ENCODE assay signal across 12 cellular contexts in genomic region chr3:6680119-6680806, GRCh38.
DNase-seq lines count a peak whose midpoint lies in the region; ATAC-seq lines count a peak whose summit lies in the region.
"Had no signal": no experiment of that assay in that cellular context is flagged by ENCODE, and none has a peak within 500 bp of the region (broad histone marks: within the 10 kb centered on the region; RNA-seq: fewer than 3 reads in every experiment).

No MANE protein-coding gene starts in this region.

- H3K27me3 Mint-ChIP-seq in stimulated activated naive B cell treated with anti-CD40 and anti-IgM and Interleukin-4, amounts not matched to agents 10 μg/mL and 1 μg/mL and 100 μg/mL, for 72 hours = no peaks in the 10 kb centered on the region
- H3K27me3 Mint-ChIP-seq: activated naive CD8-positive, alpha-beta T cell treated with anti-CD3 and anti-CD28 coated beads, Interleukin-2, amount 10 ng/mL, durations not matched to agents 7 days and 5 days; IgD-negative memory B cell had no signal

- no peaks in the 10 kb centered on the region for H3K36me3 Mint-ChIP-seq in stimulated activated naive B cell treated with anti-CD40 and anti-IgM and Interleukin-4, amounts not matched to agents 10 μg/mL and 1 μg/mL and 100 μg/mL, for 72 hours
- H3K36me3 Mint-ChIP-seq: activated naive CD8-positive, alpha-beta T cell treated with anti-CD3 and anti-CD28 coated beads, Interleukin-2, amount 10 ng/mL, durations not matched to agents 7 days and 5 days; IgD-negative memory B cell had no signal

- no peak for DNase-seq in stimulated activated naive B cell treated with anti-CD40 and anti-IgM and Interleukin-4, amounts not matched to agents 10 μg/mL and 1 μg/mL and 100 μg/mL, for 72 hours
- DNase-seq in superior temporal gyrus (ENCODE audit: extremely low spot score) (no peak), NCI-H524 (lab: John Stamatoyannopoulos, UW) (no peak)
- DNase-seq: activated naive CD8-positive, alpha-beta T cell treated with anti-CD3 and anti-CD28 coated beads, Interleukin-2, amount 10 ng/mL, durations not matched to agents 7 days and 5 days; Caco-2; cortex of kidney; NCI-H2171 treated with DMSO at 0.1 percent for 48 hours had no signal

- H3K27ac Mint-ChIP-seq in stimulated activated naive B cell treated with anti-CD40 and anti-IgM and Interleukin-4, amounts not matched to agents 10 μg/mL and 1 μg/mL and 100 μg/mL, for 72 hours = no peak overlapping the region
- H3K27ac Mint-ChIP-seq: activated naive CD8-positive, alpha-beta T cell treated with anti-CD3 and anti-CD28 coated beads, Interleukin-2, amount 10 ng/mL, durations not matched to agents 7 days and 5 days; IgD-negative memory B cell had no signal

- ATAC-seq in GM19025 (IDR thresholded peaks at IDR 0.05; ENCODE audit: low read depth, unreplicated experiment) (peak; percentile 84), GM21723 (IDR thresholded peaks at IDR 0.05; ENCODE audit: unreplicated experiment) (peak; percentile 96), HG03135 (IDR thresholded peaks at IDR 0.05; ENCODE audit: unreplicated experiment) (peak; percentile 97), HG02870 (IDR thresholded peaks at IDR 0.05; ENCODE audit: unreplicated experiment) (no peak)
- ATAC-seq in stimulated activated naive B cell treated with anti-CD40 and anti-IgM and Interleukin-4, amounts not matched to agents 10 μg/mL and 1 μg/mL and 100 μg/mL, for 72 hours (replicated peaks) = no peak

- H3K4me1 Mint-ChIP-seq in stimulated activated naive B cell treated with anti-CD40 and anti-IgM and Interleukin-4, amounts not matched to agents 10 μg/mL and 1 μg/mL and 100 μg/mL, for 72 hours = no peaks in the 10 kb centered on the region
- H3K4me1 Mint-ChIP-seq: activated naive CD8-positive, alpha-beta T cell treated with anti-CD3 and anti-CD28 coated beads, Interleukin-2, amount 10 ng/mL, durations not matched to agents 7 days and 5 days; IgD-negative memory B cell had no signal

- H3K9me3 Mint-ChIP-seq in stimulated activated naive B cell treated with anti-CD40 and anti-IgM and Interleukin-4, amounts not matched to agents 10 μg/mL and 1 μg/mL and 100 μg/mL, for 72 hours = peaks cover 0 to 2% of the 10 kb centered on the region in 2 donors

- no peak overlapping the region for H3K4me3 Mint-ChIP-seq in stimulated activated naive B cell treated with anti-CD40 and anti-IgM and Interleukin-4, amounts not matched to agents 10 μg/mL and 1 μg/mL and 100 μg/mL, for 72 hours
- H3K4me3 Mint-ChIP-seq: activated naive CD8-positive, alpha-beta T cell treated with anti-CD3 and anti-CD28 coated beads, Interleukin-2, amount 10 ng/mL, durations not matched to agents 7 days and 5 days; IgD-negative memory B cell had no signal

Comparison
In these comparisons a context has a peak if more than half of its experiments do, and no peak if none do; other contexts are left out.
1. ATAC-seq: peak in GM19025 (single experiment), GM21723 (single experiment) and HG03135 (single experiment); none in HG02870 (single experiment) and stimulated activated naive B cell treated with anti-CD40 and anti-IgM and Interleukin-4, amounts not matched to agents 10 μg/mL and 1 μg/mL and 100 μg/mL, for 72 hours (0 of 2).